13 cellular contexts compared by ENCODE assay signal in genomic region chr5:59001716-59002115, GRCh38.
"Had no signal": no experiment of that assay in that cellular context is flagged by ENCODE, and none has a peak within 500 bp of the region (broad histone marks: within the 10 kb centered on the region; RNA-seq: fewer than 3 reads in every experiment).

No MANE protein-coding gene starts in this region.

- H3K4me3 ChIP-seq: hepatocyte, prostate gland, right lobe of liver, transverse colon had no signal

- H3K4me1 ChIP-seq: prostate gland, right lobe of liver had no signal

- H3K27me3 ChIP-seq: brain microvascular endothelial cell, hepatocyte, right lobe of liver, transverse colon had no signal

- H3K9me3 Mint-ChIP-seq: T-helper 2 cell treated with Interferon-gamma antibody and Interleukin-4, amounts not matched to agents 5 μg/mL and 100 μg/mL, for 36 hours had no signal

- H3K27ac Mint-ChIP-seq: T-helper 2 cell treated with Interferon-gamma antibody and Interleukin-4, amounts not matched to agents 5 μg/mL and 100 μg/mL, for 36 hours had no signal

- DNase-seq: activated CD4-positive, CD25-positive, alpha-beta regulatory T cell treated with anti-CD3 and anti-CD28 coated beads, Interleukin-2, amount 50 U/mL, for 72 hours; activated gamma-delta T cell; brain microvascular endothelial cell; erythroblast; nucleus accumbens; right lobe of liver; stimulated activated CD4-positive, alpha-beta T cell treated with anti-CD3 and anti-CD28 coated beads, Interleukin-2, amount 100 ng/mL, for 24 hours; stimulated activated naive CD4-positive, alpha-beta T cell; substantia nigra; transverse colon had no signal

- H3K27ac ChIP-seq: brain microvascular endothelial cell, prostate gland, right lobe of liver, transverse colon had no signal

- H3K9me3 ChIP-seq: prostate gland, right lobe of liver, transverse colon had no signal

- ATAC-seq: right lobe of liver had no signal

- H3K4me3 Mint-ChIP-seq: T-helper 2 cell treated with Interferon-gamma antibody and Interleukin-4, amounts not matched to agents 5 μg/mL and 100 μg/mL, for 36 hours had no signal

- H3K4me2 ChIP-seq: hepatocyte had no signal
